15 cellular contexts compared by ENCODE assay signal in the genomic region with DNA sequence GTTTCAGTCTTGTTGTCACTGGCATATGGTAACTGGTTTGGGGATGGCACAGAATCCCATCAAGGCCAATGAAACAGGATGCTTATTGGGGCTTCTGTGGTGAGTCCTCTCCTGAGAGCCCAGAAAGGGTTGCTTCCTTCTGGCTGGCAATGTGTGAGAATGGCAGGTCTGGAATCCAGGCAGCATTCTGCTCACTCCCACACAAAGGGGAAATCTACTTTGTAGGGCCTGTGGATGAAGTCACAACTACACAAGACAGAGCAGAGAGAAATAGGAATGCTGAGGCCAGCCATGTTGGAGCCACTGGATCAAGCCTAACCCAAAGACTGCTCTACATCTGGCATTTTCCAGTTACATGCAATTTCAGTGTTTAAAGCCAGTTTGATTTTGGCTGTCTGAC. TPM values are rescaled to one million over a fixed set of nuclear protein-coding genes. Genes with fewer than 3 reads are reported as not detected.
A peak's percentile ranks its signal among the peaks of the same experiment; 100 is the strongest.
DNase-seq lines count a peak whose midpoint lies in the region; ATAC-seq and TF ChIP-seq lines count a peak whose summit lies in the region.
"Had no signal": no experiment of that assay in that cellular context is flagged by ENCODE, and none has a peak within 500 bp of the region (broad histone marks: within the 10 kb centered on the region; RNA-seq: fewer than 3 reads in every experiment).

No MANE protein-coding gene starts in this region.

- H3K27me3 Mint-ChIP-seq in CD8-positive, alpha-beta memory T cell, result peaks cover 0 to 3% of the 10 kb centered on the region in 2 donors
- H3K27me3 Mint-ChIP-seq in endodermal cell (ENCODE audit: insufficient read depth), result no peaks in the 10 kb centered on the region

- no peak overlapping the region for H2BK5ac ChIP-seq in IMR-90 (ENCODE audit: low read depth, low read length, poor library complexity, severe bottlenecking)

- H2AK9ac ChIP-seq in IMR-90 (replicated peaks; ENCODE audit: low read depth, low read length, poor library complexity), result no peak overlapping the region

- no peaks in the 10 kb centered on the region for H3K9me3 Mint-ChIP-seq in CD8-positive, alpha-beta memory T cell
- H3K9me3 Mint-ChIP-seq in endodermal cell, result no peaks in the 10 kb centered on the region
- H3K9me3 Mint-ChIP-seq: immature natural killer cell had no signal

- no peak for DNase-seq in CD8-positive, alpha-beta memory T cell
- DNase-seq in IMR-90 (peak; percentile 46), endodermal cell (peak; percentile 21), mesenteric fat pad (ENCODE audit: low spot score) (no peak)
- no peak for DNase-seq in stimulated activated CD4-positive, alpha-beta T cell treated with anti-CD3 and anti-CD28 coated beads, Interleukin-1b, Interleukin-23, amount 100 ng/mL, for 48 hours
- DNase-seq: activated CD8-positive, alpha-beta memory T cell treated with anti-CD3 and anti-CD28 coated beads, Interleukin-2, amount 50 U/mL, for 4 hours; dorsolateral prefrontal cortex; GF-D8; immature natural killer cell; stimulated activated CD4-positive, alpha-beta T cell treated with anti-CD3 and anti-CD28 coated beads, Interleukin-2, amount 100 ng/mL, for 24 hours had no signal

- no peak for TF ChIP-seq POLR2A in IMR-90 (IDR thresholded peaks at IDR 0.05; ENCODE audit: low read depth, low read length)

- H3K79me1 ChIP-seq in IMR-90 (ENCODE audit: low read depth in 1 of 2, low read length in 2 of 2), result peaks cover 4 to 36% of the 10 kb centered on the region in 2 experiments; a peak in 2 of 4 replicates

- no peak overlapping the region for H3K23ac ChIP-seq in IMR-90 (ENCODE audit: low read depth, low read length)

- no peak overlapping the region for H3K4ac ChIP-seq in IMR-90 (ENCODE audit: low read depth, low read length)

- H3K9ac ChIP-seq in IMR-90 (ENCODE audit: low read depth, low read length) (no peak overlapping the region), endodermal cell (ENCODE audit: extremely low read depth, low read length, poor library complexity, severe bottlenecking) (no peak overlapping the region)

- H4K91ac ChIP-seq in IMR-90 (ENCODE audit: insufficient read depth, low read depth, low read length), result no peak overlapping the region

- no peak overlapping the region for H2BK20ac ChIP-seq in IMR-90 (ENCODE audit: low read depth, low read length)

- no peaks in the 10 kb centered on the region for H3K9me3 ChIP-seq in CD8-positive, alpha-beta memory T cell (ENCODE audit: low read length)
- H3K9me3 ChIP-seq in IMR-90 (ENCODE audit: control insufficient read depth, insufficient read depth, low read length) (no peaks in the 10 kb centered on the region), endodermal cell (ENCODE audit: control insufficient read depth, low read length) (no peaks in the 10 kb centered on the region), neutrophil (no peaks in the 10 kb centered on the region)

- H2AFZ ChIP-seq in IMR-90 (replicated peaks; ENCODE audit: low read length, poor library complexity), result no peak overlapping the region

- H4K8ac ChIP-seq in IMR-90 (ENCODE audit: low read depth in 2 of 2, low read length in 2 of 2), result no peak overlapping the region

- CTCF ChIA-PET in CD8-positive, alpha-beta memory T cell (lab: Charles Lee), result no interaction called here
- CTCF ChIA-PET in IMR-90 (lab: Yijun Ruan, JAX), result no interaction called here

- in situ Hi-C loops in IMR-90 (cut with MboI; ENCODE audit: low sequenced_read_pairs), result no loop called here

- peak overlapping the region in 4 of 7 donors; percentile 20 to 76 (median 60) for H3K4me3 Mint-ChIP-seq in CD8-positive, alpha-beta memory T cell
- no peak overlapping the region for H3K4me3 Mint-ChIP-seq in endodermal cell

- intact Hi-C loops in IMR-90 (cut with micrococcal nuclease), result no loop called here

- dilution Hi-C loops in IMR-90 (cut with HindIII; ENCODE audit: low sequenced_read_pairs, unreplicated experiment), result no loop called here

- no peaks in the 10 kb centered on the region for H4K20me1 ChIP-seq in IMR-90 (ENCODE audit: insufficient read depth, low read length)

- TF ChIP-seq RAD21 in IMR-90 (IDR thresholded peaks at IDR 0.05; ENCODE audit: low read length), result no peak

- H2AK5ac ChIP-seq in IMR-90 (ENCODE audit: low read depth, low read length), result no peak overlapping the region

- no peak overlapping the region for H3K27ac ChIP-seq in CD8-positive, alpha-beta memory T cell (ENCODE audit: low read depth, low read length)
- no peak overlapping the region for H3K27ac ChIP-seq in IMR-90 (ENCODE audit: insufficient read depth, low read length)
- no peak overlapping the region for H3K27ac ChIP-seq in endodermal cell (ENCODE audit: low read depth, low read length)
- H3K27ac ChIP-seq in neutrophil, result peak overlapping the region; percentile 1
- H3K27ac ChIP-seq: C4-2B, SJSA1 had no signal

- POLR2A ChIA-PET in CD8-positive, alpha-beta memory T cell (lab: Charles Lee), result no interaction called here
- POLR2A ChIA-PET in IMR-90 (lab: Charles Lee; ENCODE audit: unreplicated experiment), result no interaction called here

- H3K4me3 ChIP-seq in CD8-positive, alpha-beta memory T cell (ENCODE audit: low read length), result no peak overlapping the region
- H3K4me3 ChIP-seq in IMR-90 (ENCODE audit: insufficient read depth, low read depth, low read length), result no peak overlapping the region
- H3K4me3 ChIP-seq in endodermal cell (ENCODE audit: low read length), result no peak overlapping the region
- H3K4me3 ChIP-seq in neutrophil (ENCODE audit: low read depth in 1 of 2, low read length in 1 of 2), result no peak overlapping the region
- H3K4me3 ChIP-seq: dorsolateral prefrontal cortex, K562, SJSA1 had no signal

- peaks cover 18% of the 10 kb centered on the region for H3K4me1 ChIP-seq in CD8-positive, alpha-beta memory T cell (ENCODE audit: insufficient read depth, low read length)
- H3K4me1 ChIP-seq in IMR-90 (ENCODE audit: control insufficient read depth, insufficient read depth, low read length) (peaks cover 8% of the 10 kb centered on the region), endodermal cell (ENCODE audit: control insufficient read depth, insufficient read depth, low read length) (peaks cover 6% of the 10 kb centered on the region), neutrophil (ENCODE audit: control insufficient read depth in 1 of 2, insufficient read depth in 1 of 2, low read depth in 1 of 2, low read length in 1 of 2) (peaks cover 13 to 14% of the 10 kb centered on the region in 2 experiments)

- no peak overlapping the region for H3K14ac ChIP-seq in IMR-90 (replicated peaks; ENCODE audit: low read depth, low read length)

- H2BK120ac ChIP-seq in IMR-90 (ENCODE audit: low read depth, low read length), result no peak overlapping the region

- BruUV-seq in IMR-90 (replicated peaks; lab: Mats Ljungman, UMichigan), result no TSS peak

- H3K18ac ChIP-seq in IMR-90 (ENCODE audit: low read depth, low read length), result no peak overlapping the region

- H3K9me1 ChIP-seq in IMR-90 (ENCODE audit: insufficient read depth, low read length), result peaks cover 18% of the 10 kb centered on the region

- H3K27ac Mint-ChIP-seq in CD8-positive, alpha-beta memory T cell, result peak overlapping the region in 7 of 8 donors; percentile 28 to 94 (median 84)
- H3K27ac Mint-ChIP-seq in endodermal cell, result no peak overlapping the region

- H4K5ac ChIP-seq in IMR-90 (ENCODE audit: low read depth, low read length), result no peak overlapping the region

- H3K56ac ChIP-seq in IMR-90 (ENCODE audit: extremely low read depth, insufficient read depth, low read length), result no peak overlapping the region

- no peak overlapping the region for H2BK15ac ChIP-seq in IMR-90 (ENCODE audit: low read depth, low read length)

- peaks cover 24 to 31% (median 31%) of the 10 kb centered on the region in 3 donors for H3K4me1 Mint-ChIP-seq in CD8-positive, alpha-beta memory T cell
- H3K4me1 Mint-ChIP-seq in endodermal cell, result peaks cover 22% of the 10 kb centered on the region

- TF ChIP-seq CTCF in IMR-90 (conservative IDR thresholded peaks at IDR 0.05; ENCODE audit: low read depth, low read length), result no peak
- no peak for TF ChIP-seq CTCF in endodermal cell (conservative IDR thresholded peaks at IDR 0.05)
- TF ChIP-seq CTCF in neutrophil (IDR thresholded peaks at IDR 0.05), result no peak

- H3K27me3 ChIP-seq in CD8-positive, alpha-beta memory T cell (ENCODE audit: insufficient read depth, low read length, poor library complexity, severe bottlenecking), result no peaks in the 10 kb centered on the region
- H3K27me3 ChIP-seq in IMR-90 (ENCODE audit: control insufficient read depth, insufficient read depth, low read length) (no peaks in the 10 kb centered on the region), endodermal cell (ENCODE audit: control insufficient read depth, insufficient read depth, low read length, poor library complexity, severe bottlenecking) (no peaks in the 10 kb centered on the region), neutrophil (peaks cover 15% of the 10 kb centered on the region)
- H3K27me3 ChIP-seq: dorsolateral prefrontal cortex, SJSA1 had no signal

- H3K4me2 ChIP-seq in IMR-90 (ENCODE audit: low read depth, low read length), result no peak overlapping the region

- H3K36me3 Mint-ChIP-seq in CD8-positive, alpha-beta memory T cell, result peaks cover 5 to 30% (median 7%) of the 10 kb centered on the region in 3 donors
- peaks cover 30% of the 10 kb centered on the region for H3K36me3 Mint-ChIP-seq in endodermal cell (ENCODE audit: low read depth)

- peaks cover 10% of the 10 kb centered on the region for H3K36me3 ChIP-seq in CD8-positive, alpha-beta memory T cell (ENCODE audit: insufficient read depth, low read length)
- H3K36me3 ChIP-seq in IMR-90 (ENCODE audit: control insufficient read depth, insufficient read depth, low read length) (peaks cover 23% of the 10 kb centered on the region), endodermal cell (ENCODE audit: control insufficient read depth, insufficient read depth, low read length) (peaks cover 24% of the 10 kb centered on the region), neutrophil (peaks cover 43% of the 10 kb centered on the region)

- no peak for ATAC-seq in IMR-90 (ENCODE audit: low read depth)
- no peak for ATAC-seq in GM19328 (IDR thresholded peaks at IDR 0.05; ENCODE audit: unreplicated experiment)
- ATAC-seq: K562 had no signal

RNA-seq across cellular contexts. Expression of gene PLAGL2, which starts 15.7 kb away (rescaled TPM):
- 100 to 1,000 TPM; 120 to 121 TPM for total RNA-seq in CD8-positive, alpha-beta memory T cell
- 4.4 TPM for polyA plus RNA-seq in CD8-positive, alpha-beta memory T cell
- total RNA-seq in IMR-90 (2012; rRNA removed) (2.9 and 3.1 TPM in 2 replicates), endodermal cell (10 to 100 TPM; 25.5 to 34.5 TPM), mesenteric fat pad (8.3 TPM)
- polyA plus RNA-seq in IMR-90 (2012; rRNA removed), result 7.5 and 7.7 TPM in 2 replicates
- 3.8 and 4.2 TPM in 2 replicates for polyA plus RNA-seq in IMR-90 (2012; cell fraction: cytosol; rRNA removed)
- 6.0 and 7.6 TPM in 2 replicates for polyA plus RNA-seq in IMR-90 (2012; cell fraction: nucleus; rRNA removed; ENCODE audit: low replicate concordance)
- 30.1 TPM for polyA plus RNA-seq in endodermal cell (2013, experiment 1 of 2)
- 26.0 TPM for polyA plus RNA-seq in endodermal cell (2013, experiment 2 of 2)

RNA-seq across cellular contexts. Expression of gene POFUT1, which starts 15.8 kb away (rescaled TPM):
- 10 to 100 TPM; 87.1 to 88.8 TPM for total RNA-seq in CD8-positive, alpha-beta memory T cell
- 15.8 TPM for polyA plus RNA-seq in CD8-positive, alpha-beta memory T cell
- total RNA-seq in IMR-90 (2012; rRNA removed) (23.1 and 25.5 TPM in 2 replicates), endodermal cell (10 to 100 TPM; 43.9 to 44.8 TPM), mesenteric fat pad (40.9 TPM)
- 35.4 and 41.1 TPM in 2 replicates for polyA plus RNA-seq in IMR-90 (2012; rRNA removed)
- 25.5 and 26.9 TPM in 2 replicates for polyA plus RNA-seq in IMR-90 (2012; cell fraction: cytosol; rRNA removed)
- polyA plus RNA-seq in IMR-90 (2012; cell fraction: nucleus; rRNA removed; ENCODE audit: low replicate concordance), result 17.8 and 18.6 TPM in 2 replicates
- polyA plus RNA-seq in endodermal cell (2013, experiment 1 of 2), result 27.7 TPM
- 25.8 TPM for polyA plus RNA-seq in endodermal cell (2013, experiment 2 of 2)

Comparison
In these comparisons a context has a peak if more than half of its experiments do, and no peak if none do; other contexts are left out.
1. DNase-seq: peak in IMR-90 (single experiment) and endodermal cell (single experiment); none in CD8-positive, alpha-beta memory T cell (0 of 5), stimulated activated CD4-positive, alpha-beta T cell treated with anti-CD3 and anti-CD28 coated beads, Interleukin-1b, Interleukin-23, amount 100 ng/mL, for 48 hours (single experiment) and mesenteric fat pad (single experiment).